In the genomic region with DNA sequence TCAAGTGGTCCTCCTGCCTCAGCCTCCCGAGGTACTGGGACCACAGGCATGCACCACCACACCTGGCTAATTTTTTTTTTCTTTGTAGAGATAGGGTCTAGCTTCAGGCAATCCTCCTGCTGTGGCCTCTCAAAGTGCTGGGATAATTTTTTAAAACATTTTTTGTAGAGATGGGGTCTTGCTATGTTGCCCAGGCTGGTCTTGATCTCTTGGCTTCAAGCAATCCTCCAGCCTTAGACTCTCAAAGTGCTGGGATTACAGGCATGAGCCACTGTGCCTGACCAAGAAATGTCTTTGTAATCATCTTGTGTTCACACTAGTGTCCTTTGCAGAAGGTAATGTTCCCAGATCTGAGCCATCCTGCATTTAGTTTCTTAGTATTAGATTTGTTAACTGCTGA, we compare ENCODE assay signal across 15 cellular contexts.
A peak's percentile ranks its signal among the peaks of the same experiment; 100 is the strongest.
DNase-seq lines count a peak whose midpoint lies in the region; ATAC-seq and TF ChIP-seq lines count a peak whose summit lies in the region.
"Had no signal": no experiment of that assay in that cellular context is flagged by ENCODE, and none has a peak within 500 bp of the region (broad histone marks: within the 10 kb centered on the region; RNA-seq: fewer than 3 reads in every experiment).

No MANE protein-coding gene starts in this region.

- ATAC-seq in HG02870 (IDR thresholded peaks at IDR 0.05; ENCODE audit: unreplicated experiment), result no peak
- ATAC-seq: PC-3 had no signal

- H3K27ac ChIP-seq in CD4-positive, alpha-beta memory T cell (ENCODE audit: low read depth, low read length), result no peak overlapping the region
- peak overlapping the region; percentile 32 for H3K27ac ChIP-seq in neutrophil
- no peak overlapping the region for H3K27ac ChIP-seq in transverse colon

- H3K4me1 ChIP-seq in CD4-positive, alpha-beta memory T cell (ENCODE audit: insufficient read depth, low read length), result peaks cover 82% of the 10 kb centered on the region
- H3K4me1 ChIP-seq in neutrophil (ENCODE audit: control insufficient read depth in 1 of 2, insufficient read depth in 1 of 2, low read depth in 1 of 2, low read length in 1 of 2) (peaks cover 12 to 22% of the 10 kb centered on the region in 2 experiments), transverse colon (no peaks in the 10 kb centered on the region)

- no peak overlapping the region for H3K4me3 Mint-ChIP-seq in activated CD4-positive, alpha-beta T cell treated with anti-CD3 and anti-CD28 coated beads, Interleukin-2, amount 10 ng/mL, durations not matched to agents 7 days and 5 days
- no peak overlapping the region for H3K4me3 Mint-ChIP-seq in CD4-positive, alpha-beta memory T cell
- H3K4me3 Mint-ChIP-seq in activated naive CD8-positive, alpha-beta T cell treated with anti-CD3 and anti-CD28 coated beads for 36 hours, result no peak overlapping the region

- WGBS in transverse colon (ENCODE audit: low coverage in 1 of 2), 2 donors, result 89% methylated on average over 1 of the region's 1 CpG; no CpG with 5 or more reads in 1 of the 2 donors

- no peaks in the 10 kb centered on the region for H3K27me3 Mint-ChIP-seq in activated CD4-positive, alpha-beta T cell treated with anti-CD3 and anti-CD28 coated beads, Interleukin-2, amount 10 ng/mL, durations not matched to agents 7 days and 5 days
- no peaks in the 10 kb centered on the region for H3K27me3 Mint-ChIP-seq in CD4-positive, alpha-beta memory T cell
- no peaks in the 10 kb centered on the region for H3K27me3 Mint-ChIP-seq in activated naive CD8-positive, alpha-beta T cell treated with anti-CD3 and anti-CD28 coated beads for 36 hours

- no peak for TF ChIP-seq EP300 in transverse colon (IDR thresholded peaks at IDR 0.05; ENCODE audit: low read depth)

- intact Hi-C loops in CD4-positive, alpha-beta memory T cell (cut with micrococcal nuclease), result no loop called here
- intact Hi-C loops in posterior vena cava (cut with DNase I), result no loop called here
- intact Hi-C loops in transverse colon (cut with DNase I; ENCODE audit: low total_unique reads), result no loop called here

- in situ Hi-C loops in transverse colon (cut with MboI; ENCODE audit: low pct_ligation_motif_present in 1 of 4, low pct_unique_long_range_greater_than_20kb in 1 of 4, low sequenced_read_pairs in 3 of 4), result no loop called here

- H3K9me3 Mint-ChIP-seq in activated CD4-positive, alpha-beta T cell treated with anti-CD3 and anti-CD28 coated beads, Interleukin-2, amount 10 ng/mL, durations not matched to agents 7 days and 5 days, result peaks cover 9% of the 10 kb centered on the region
- peaks cover 0 to 7% (median 2%) of the 10 kb centered on the region in 8 donors for H3K9me3 Mint-ChIP-seq in CD4-positive, alpha-beta memory T cell
- H3K9me3 Mint-ChIP-seq in activated naive CD8-positive, alpha-beta T cell treated with anti-CD3 and anti-CD28 coated beads for 36 hours, result peaks cover 18% of the 10 kb centered on the region

- CTCF ChIA-PET in activated CD4-positive, alpha-beta T cell treated with anti-CD3 and anti-CD28 coated beads, Interleukin-2, amount 10 ng/mL, durations not matched to agents 7 days and 5 days (lab: Charles Lee), result interaction anchor here (1.0 to 2.9 kb wide), 3 partner anchors 17 to 60 kb away, joined by 3 to 11 read pairs (median 3); no protein-coding TSS in a partner anchor
- CTCF ChIA-PET in CD4-positive, alpha-beta memory T cell (lab: Charles Lee; ENCODE audit: partially characterized antibody), result interaction anchor here (0.7 to 1.5 kb wide), 10 partner anchors 9 to 197 kb away, joined by 3 to 9 read pairs (median 3); no protein-coding TSS in a partner anchor

- H3K4me3 ChIP-seq in CD4-positive, alpha-beta memory T cell (ENCODE audit: low read length in 2 of 2), result no peak overlapping the region
- H3K4me3 ChIP-seq in neutrophil (ENCODE audit: low read depth in 1 of 2, low read length in 1 of 2) (no peak overlapping the region), transverse colon (no peak overlapping the region)

- H3K27me3 ChIP-seq in CD4-positive, alpha-beta memory T cell (ENCODE audit: insufficient read depth, low read length), result no peaks in the 10 kb centered on the region
- H3K27me3 ChIP-seq in neutrophil, result no peaks in the 10 kb centered on the region
- H3K27me3 ChIP-seq in transverse colon, result no peaks in the 10 kb centered on the region

- no peak for TF ChIP-seq POLR2A in transverse colon (IDR thresholded peaks at IDR 0.05)

- peaks cover 42% of the 10 kb centered on the region for H3K4me1 Mint-ChIP-seq in activated CD4-positive, alpha-beta T cell treated with anti-CD3 and anti-CD28 coated beads, Interleukin-2, amount 10 ng/mL, durations not matched to agents 7 days and 5 days
- peaks cover 38 to 78% (median 59%) of the 10 kb centered on the region in 4 donors for H3K4me1 Mint-ChIP-seq in CD4-positive, alpha-beta memory T cell
- H3K4me1 Mint-ChIP-seq in activated naive CD8-positive, alpha-beta T cell treated with anti-CD3 and anti-CD28 coated beads for 36 hours, result peaks cover 43% of the 10 kb centered on the region

- H3K36me3 Mint-ChIP-seq in activated CD4-positive, alpha-beta T cell treated with anti-CD3 and anti-CD28 coated beads, Interleukin-2, amount 10 ng/mL, durations not matched to agents 7 days and 5 days (ENCODE audit: low read depth), result peaks cover 92% of the 10 kb centered on the region
- H3K36me3 Mint-ChIP-seq in CD4-positive, alpha-beta memory T cell, result peaks cover 75 to 86% of the 10 kb centered on the region in 2 donors
- peaks cover 78% of the 10 kb centered on the region for H3K36me3 Mint-ChIP-seq in activated naive CD8-positive, alpha-beta T cell treated with anti-CD3 and anti-CD28 coated beads for 36 hours

- no peaks in the 10 kb centered on the region for H3K9me3 ChIP-seq in CD4-positive, alpha-beta memory T cell (ENCODE audit: control insufficient read depth in 1 of 2, low read length in 2 of 2)
- H3K9me3 ChIP-seq in neutrophil (no peaks in the 10 kb centered on the region), transverse colon (peaks cover 0 to 4% of the 10 kb centered on the region in 2 donors)

- H3K36me3 ChIP-seq in CD4-positive, alpha-beta memory T cell (ENCODE audit: insufficient read depth, low read length), result peaks cover 75% of the 10 kb centered on the region
- peaks cover 96% of the 10 kb centered on the region for H3K36me3 ChIP-seq in neutrophil
- no peaks in the 10 kb centered on the region for H3K36me3 ChIP-seq in transverse colon

- no peak for DNase-seq in activated CD4-positive, alpha-beta T cell treated with anti-CD3 and anti-CD28 coated beads, Interleukin-2, amount 10 ng/mL, durations not matched to agents 7 days and 5 days
- no peak for DNase-seq in activated CD4-positive, alpha-beta T cell treated with anti-CD3 and anti-CD28 coated beads for 48 hours
- DNase-seq in CD4-positive, alpha-beta memory T cell, result no peak
- no peak for DNase-seq in activated naive CD8-positive, alpha-beta T cell treated with anti-CD3 and anti-CD28 coated beads for 36 hours
- DNase-seq in posterior vena cava (ENCODE audit: low spot score), result no peak
- no peak for DNase-seq in transverse colon
- DNase-seq: GF-D8, Karpas-422, MM.1S, NCI-H1105, NCI-H187, NCI-H69, PC-3 had no signal

- TF ChIP-seq CTCF in neutrophil (IDR thresholded peaks at IDR 0.05) (no peak), transverse colon (IDR thresholded peaks at IDR 0.05) (no peak)

- POLR2A ChIA-PET in activated CD4-positive, alpha-beta T cell treated with anti-CD3 and anti-CD28 coated beads, Interleukin-2, amount 10 ng/mL, durations not matched to agents 7 days and 5 days (lab: Charles Lee), result interaction anchor here (0.6 kb wide), 1 partner anchor 62 kb away, joined by 4 read pairs; the partner anchor contains the start of gene RIPOR2
- POLR2A ChIA-PET in CD4-positive, alpha-beta memory T cell (lab: Charles Lee; ENCODE audit: partially characterized antibody), result interaction anchor here (0.8 to 2.8 kb wide), 8 partner anchors 14 to 61 kb away, joined by 3 to 8 read pairs (median 4); partner anchors contain the start of gene RIPOR2

- peak overlapping the region; percentile 1 for H3K27ac Mint-ChIP-seq in activated CD4-positive, alpha-beta T cell treated with anti-CD3 and anti-CD28 coated beads, Interleukin-2, amount 10 ng/mL, durations not matched to agents 7 days and 5 days
- H3K27ac Mint-ChIP-seq in CD4-positive, alpha-beta memory T cell, result peak overlapping the region in 6 of 7 donors; percentile 0 to 90 (median 73)
- H3K27ac Mint-ChIP-seq in activated naive CD8-positive, alpha-beta T cell treated with anti-CD3 and anti-CD28 coated beads for 36 hours, result peak overlapping the region; percentile 46

Comparison
In these comparisons a context has a peak if more than half of its experiments do, and no peak if none do; other contexts are left out.
1. H3K27ac Mint-ChIP-seq: peak in every context shown above with its lines; median percentile 73 in CD4-positive, alpha-beta memory T cell; 46 in activated naive CD8-positive, alpha-beta T cell treated with anti-CD3 and anti-CD28 coated beads for 36 hours; 1 in activated CD4-positive, alpha-beta T cell treated with anti-CD3 and anti-CD28 coated beads, Interleukin-2, amount 10 ng/mL, durations not matched to agents 7 days and 5 days.